ENCODE assay signal across 1 cellular context in genomic region chr20:36147707-36148106, GRCh38.
TF ChIP-seq lines count a peak whose summit lies in the region.

No MANE protein-coding gene starts in this region.

TF ChIP-seq in IMR-90, 13 proteins besides CTCF, POLR2A, EP300 and RAD21:
- TF ChIP-seq ELK1 (IDR thresholded peaks at IDR 0.05; ENCODE audit: borderline replicate concordance, low read depth, low read length) (no peak), BHLHE40 (IDR thresholded peaks at IDR 0.05; ENCODE audit: low read depth, low read length) (peak; percentile 58; the same call in 1 of the 2 replicates), MAZ (IDR thresholded peaks at IDR 0.05; ENCODE audit: borderline replicate concordance, low read depth, low read length) (0 out of 2 replicates have a peak, but pooled peaks have one; percentile 18), CEBPB (IDR thresholded peaks at IDR 0.05; ENCODE audit: low read depth, low read length) (peak; percentile 68), USF2 (IDR thresholded peaks at IDR 0.05; ENCODE audit: low read depth, low read length) (no peak; the same call in 1 of the 2 replicates), NFE2L2 (IDR thresholded peaks at IDR 0.05; ENCODE audit: low read depth, low read length) (no peak), FOS (IDR thresholded peaks at IDR 0.05; ENCODE audit: low read depth, low read length) (no peak), MXI1 (IDR thresholded peaks at IDR 0.05; ENCODE audit: borderline replicate concordance, low read depth, low read length) (no peak), SMC3 (IDR thresholded peaks at IDR 0.05; ENCODE audit: low read depth, low read length) (no peak)
